30 cellular contexts compared by ENCODE assay signal in genomic region chrX:10477525-10477924, GRCh38.
"Had no signal": no experiment of that assay in that cellular context is flagged by ENCODE, and none has a peak within 500 bp of the region (broad histone marks: within the 10 kb centered on the region; RNA-seq: fewer than 3 reads in every experiment).

No MANE protein-coding gene starts in this region.

- H3K4me1 ChIP-seq: adrenal gland, foreskin keratinocyte, gastrocnemius medialis had no signal

- H3K27me3 ChIP-seq: adrenal gland, brain microvascular endothelial cell, foreskin keratinocyte, gastrocnemius medialis had no signal

- ATAC-seq: activated CD4-positive, CD25-positive, alpha-beta regulatory T cell treated with anti-CD3 and anti-CD28 coated beads, Interleukin-2, amount 50 U/mL, for 24 hours; activated CD8-positive, alpha-beta memory T cell treated with anti-CD3 and anti-CD28 coated beads, Interleukin-2, amount 10 ng/mL, durations not matched to agents 7 days and 5 days; activated CD8-positive, alpha-beta T cell treated with anti-CD3 and anti-CD28 coated beads, Interleukin-2, amount 10 ng/mL, durations not matched to agents 7 days and 5 days; activated naive CD8-positive, alpha-beta T cell treated with anti-CD3 and anti-CD28 coated beads, Interleukin-2, amount 50 U/mL, for 24 hours; esophagus mucosa; foreskin keratinocyte; gastrocnemius medialis; T-helper 17 cell had no signal

- H3K4me3 ChIP-seq: adrenal gland, coronary artery, dorsolateral prefrontal cortex, gastrocnemius medialis had no signal

- H3K27ac ChIP-seq: adrenal gland, brain microvascular endothelial cell, coronary artery, dorsolateral prefrontal cortex, foreskin keratinocyte, gastrocnemius medialis, WERI-Rb-1 had no signal

- H3K9me3 ChIP-seq: adrenal gland, gastrocnemius medialis had no signal

- H3K36me3 ChIP-seq: adrenal gland, gastrocnemius medialis, WERI-Rb-1 had no signal

- DNase-seq: activated B cell treated with CpG ODN at 0.5 μM for 24 hours; activated CD4-positive, alpha-beta memory T cell treated with anti-CD3 and anti-CD28 coated beads for 36 hours; activated CD4-positive, alpha-beta T cell treated with anti-CD3 and anti-CD28 coated beads for 48 hours; activated CD8-positive, alpha-beta memory T cell treated with anti-CD3 and anti-CD28 coated beads, Interleukin-2, amount 10 ng/mL, durations not matched to agents 7 days and 5 days; activated CD8-positive, alpha-beta memory T cell treated with anti-CD3 and anti-CD28 coated beads, Interleukin-2, amount 50 U/mL, for 4 hours; activated CD8-positive, alpha-beta T cell treated with anti-CD3 and anti-CD28 coated beads, Interleukin-2, amount 10 ng/mL, durations not matched to agents 7 days and 5 days; activated effector memory CD4-positive, alpha-beta T cell treated with anti-CD3 and anti-CD28 coated beads, Interleukin-2, amount 50 U/mL, for 16 hours; activated naive CD4-positive, alpha-beta T cell treated with anti-CD3 and anti-CD28 coated beads for 36 hours; activated naive CD8-positive, alpha-beta T cell treated with anti-CD3 and anti-CD28 coated beads for 36 hours; activated naive CD8-positive, alpha-beta T cell treated with anti-CD3 and anti-CD28 coated beads, Interleukin-2, amount 50 U/mL, for 24 hours; activated T-cell treated with anti-CD3 and anti-CD28 coated beads, Interleukin-2, amount 50 U/mL, for 1 hour; activated T-cell treated with anti-CD3 and anti-CD28 coated beads, Interleukin-2, amount 50 U/mL, for 48 hours; adrenal gland; amygdala; aorta; brain microvascular endothelial cell; central memory CD4-positive, alpha-beta T cell; dorsolateral prefrontal cortex; effector memory CD4-positive, alpha-beta T cell; endodermal cell; foreskin keratinocyte; gastrocnemius medialis; glutamatergic neuron; T-helper 1 cell; T-helper 17 cell; T1000; WERI-Rb-1 had no signal
